Comparison of ENCODE assay signal across 8 cellular contexts in the genomic region with DNA sequence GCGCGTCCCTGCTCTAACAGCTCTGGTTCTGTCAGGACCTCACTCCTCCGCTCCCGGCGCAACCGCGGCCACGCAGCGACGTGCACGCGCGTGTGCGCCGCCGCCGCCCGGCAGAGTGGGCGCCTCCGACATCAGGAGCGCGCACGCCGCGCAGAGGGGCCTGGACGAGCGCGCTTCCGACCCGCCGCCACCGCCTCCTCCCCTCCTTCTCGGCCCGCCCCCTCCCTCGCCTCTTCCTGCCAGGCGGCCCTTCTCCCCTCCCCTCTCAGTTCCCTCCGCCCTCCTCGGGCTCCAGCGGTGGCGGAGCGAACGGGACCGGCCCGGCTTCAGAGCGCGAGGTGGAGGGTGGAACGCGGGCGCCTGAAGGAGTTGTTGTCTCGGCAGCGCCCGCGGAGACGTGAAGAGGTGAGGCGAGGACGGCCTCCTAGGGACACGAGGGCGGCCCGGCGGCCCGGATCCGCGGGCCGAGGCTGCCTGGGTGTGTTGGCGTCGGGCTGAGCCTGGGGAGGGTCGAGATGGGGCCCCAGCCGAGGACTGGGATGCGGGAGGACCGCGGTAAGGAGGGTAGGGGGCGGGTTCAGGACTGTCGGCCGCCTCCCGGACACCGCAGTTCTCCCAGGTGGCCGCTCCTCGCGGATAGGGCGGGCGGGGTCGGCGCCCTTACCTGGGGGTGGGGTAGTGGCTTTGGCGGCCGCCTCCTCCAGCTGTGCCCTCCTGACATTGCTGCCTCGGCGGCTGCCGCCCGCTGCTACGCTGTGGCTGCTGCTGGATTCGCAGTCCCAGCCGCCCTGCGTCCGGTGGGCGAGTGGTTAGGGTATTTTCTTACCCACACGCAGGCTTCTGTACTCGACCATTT. TPM values are rescaled to one million over a fixed set of nuclear protein-coding genes. Genes with fewer than 3 reads are reported as not detected.
A peak's percentile ranks its signal among the peaks of the same experiment; 100 is the strongest.
DNase-seq lines count a peak whose midpoint lies in the region; ATAC-seq and TF ChIP-seq lines count a peak whose summit lies in the region.

A gene (plus strand): TSS at position 268 of the 856 bp plus-strand sequence.

- H3K9me3 ChIP-seq in ovary (no peaks in the 10 kb centered on the region), thymus (ENCODE audit: control insufficient read depth) (no peaks in the 10 kb centered on the region)

- intact Hi-C loops in Right ventricle myocardium inferior (cut with DNase I) (loop anchor here (5.0 kb wide), 1 partner anchor 137 kb away; a partner anchor contains a TSS), ovary (cut with DNase I) (no loop called here)

- TF ChIP-seq CTCF in GM12864 (IDR thresholded peaks at IDR 0.05; ENCODE audit: low read depth, low read length, missing control alignments), result no peak
- TF ChIP-seq CTCF in ovary (IDR thresholded peaks at IDR 0.05), result no peak

- DNase-seq in GM12864 (ENCODE audit: low read depth) (peak; percentile 84), NCI-H1417 (lab: John Stamatoyannopoulos, UW) (peak; percentile 96 to 100 (median 97)), SW 1271 (lab: John Stamatoyannopoulos, UW) (peak; percentile 58 to 78), Right ventricle myocardium inferior (ENCODE audit: missing footprints) (peak; percentile 97), ovary (peak; percentile 93 to 96 (median 95))
- DNase-seq in activated naive CD8-positive, alpha-beta T cell treated with anti-CD3 and anti-CD28 coated beads, Interleukin-2, amount 50 U/mL, for 16 hours (ENCODE audit: low read depth, low spot score), result peak; percentile 86

- H3K4me3 ChIP-seq in GM12864 (ENCODE audit: low read depth, low read length) (peak within 1 kb of the TSS; percentile 90), ovary (peak within 1 kb of the TSS; percentile 95), thymus (ENCODE audit: low read length) (peak within 1 kb of the TSS; percentile 96)

- peak; percentile 76 for ATAC-seq in HG02759 (IDR thresholded peaks at IDR 0.05; ENCODE audit: unreplicated experiment)
- ATAC-seq in Right ventricle myocardium inferior, result peak; percentile 99

- H3K36me3 ChIP-seq in ovary, result no peaks in the 10 kb centered on the region
- H3K36me3 ChIP-seq in thymus (ENCODE audit: control insufficient read depth, insufficient read depth), result no peaks in the 10 kb centered on the region

- H3K4me1 ChIP-seq in ovary (ENCODE audit: insufficient read depth) (no peaks in the 10 kb centered on the region), thymus (ENCODE audit: control insufficient read depth, insufficient read depth, low read length) (peaks cover 10% of the 10 kb centered on the region)

- 0 to 1% (median 0%) methylated on average over 86 to 97 of the region's 97 CpGs for WGBS in ovary, 3 donors
- under 1% methylated on average over 97 of the region's 97 CpGs for WGBS in thymus

- peak; percentile 71 for TF ChIP-seq POLR2A in ovary (IDR thresholded peaks at IDR 0.05)

- peak within 1 kb of the TSS; percentile 51 to 86 for H3K27ac ChIP-seq in ovary
- peak within 1 kb of the TSS; percentile 97 for H3K27ac ChIP-seq in thymus (ENCODE audit: low read depth)

- TF ChIP-seq EP300 in ovary (IDR thresholded peaks at IDR 0.05), result no peak

- H3K27me3 ChIP-seq in ovary (no peaks in the 10 kb centered on the region), thymus (ENCODE audit: control insufficient read depth, insufficient read depth) (no peaks in the 10 kb centered on the region)

RNA-seq across cellular contexts. Expression of the gene that starts here (rescaled TPM):
- total RNA-seq in Right ventricle myocardium inferior, result 61.4 TPM
- 10 to 100 TPM; 40.0 to 56.5 (median 44.2) TPM for total RNA-seq in ovary
- polyA plus RNA-seq in ovary, result 10 to 100 TPM; 17.1 to 29.8 TPM
- 30.6 TPM for polyA plus RNA-seq in thymus

Comparison
In these comparisons a context has a peak if more than half of its experiments do, and no peak if none do; other contexts are left out.
1. Peak in every context shown above with its lines: DNase-seq, ATAC-seq, H3K4me3 ChIP-seq and H3K27ac ChIP-seq.